ENCODE assay signal across 1 cellular context in the genomic region with DNA sequence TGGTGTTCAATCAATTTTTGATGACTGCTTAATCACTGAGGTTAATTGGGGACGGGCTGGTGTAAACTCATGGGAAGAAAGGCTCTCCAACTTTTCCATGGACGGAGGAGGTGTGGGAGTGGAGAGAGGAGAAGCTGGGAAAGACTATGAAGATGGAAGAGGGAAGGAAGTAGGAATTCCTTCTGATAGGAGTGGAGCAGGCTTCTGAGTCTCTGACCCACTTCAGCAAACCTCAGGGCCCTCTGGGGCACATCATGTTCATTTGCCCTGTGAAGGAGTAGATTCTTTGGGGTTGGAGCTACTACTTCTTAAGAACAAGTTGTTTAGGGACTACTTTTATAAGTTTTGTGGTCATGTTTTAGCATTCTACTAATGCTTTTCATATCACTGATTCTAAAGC.
TF ChIP-seq lines count a peak whose summit lies in the region.

No MANE protein-coding gene starts in this region.

TF ChIP-seq in endothelial cell of umbilical vein, 7 proteins besides CTCF, POLR2A, EP300 and RAD21 (continued from another document):
- TF ChIP-seq POLR2AphosphoS5 (IDR thresholded peaks at IDR 0.05; ENCODE audit: insufficient read depth, low read depth, low read length) (no peak), EZH2 (IDR thresholded peaks at IDR 0.05; ENCODE audit: borderline replicate concordance, low read depth, low read length, severe bottlenecking) (no peak), MYC (IDR thresholded peaks at IDR 0.05; ENCODE audit: low read depth, low read length) (no peak)
- TF ChIP-seq, protein P1, sequence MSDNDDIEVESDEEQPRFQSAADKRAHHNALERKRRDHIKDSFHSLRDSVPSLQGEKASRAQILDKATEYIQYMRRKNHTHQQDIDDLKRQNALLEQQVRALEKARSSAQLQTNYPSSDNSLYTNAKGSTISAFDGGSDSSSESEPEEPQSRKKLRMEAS (IDR thresholded peaks at IDR 0.05; ENCODE audit: insufficient read depth, insufficient read length) = no peak
